In genomic region chr16:22192261-22193133, GRCh38 we compare ENCODE assay signal across 1 cellular context.
TF ChIP-seq lines count a peak whose summit lies in the region.

No MANE protein-coding gene starts in this region.

TF ChIP-seq in K562, 482 proteins besides CTCF, POLR2A, EP300 and RAD21 (continued from another document):
- peak; percentile 94 for TF ChIP-seq MGA (IDR thresholded peaks at IDR 0.05)
- TF ChIP-seq ZNF592 (IDR thresholded peaks at IDR 0.05) = peak; percentile 96
- TF ChIP-seq USF2 (CRISPR knock-in tag; IDR thresholded peaks at IDR 0.05) = peak; percentile 73
- peak; percentile 54 for TF ChIP-seq MYC (IDR thresholded peaks at IDR 0.05; ENCODE audit: low read depth, low read length)
- TF ChIP-seq MYC (CRISPR knock-in tag; IDR thresholded peaks at IDR 0.05; ENCODE audit: borderline replicate concordance, low read depth) = no peak
- no peak for TF ChIP-seq NR0B1 (IDR thresholded peaks at IDR 0.05; ENCODE audit: partially characterized antibody)
- TF ChIP-seq TAF1 (IDR thresholded peaks at IDR 0.05; ENCODE audit: control insufficient read depth, extremely low read depth, insufficient read depth, low read length, severe bottlenecking) = peak; percentile 7
- TF ChIP-seq ZNF77 (CRISPR knock-in tag; IDR thresholded peaks at IDR 0.05) = no peak
- TF ChIP-seq FOXJ2 (tag; IDR thresholded peaks at IDR 0.05) = 0 out of 2 replicates have a peak, but pooled peaks have one; percentile 7
- peak; percentile 52 for TF ChIP-seq VEZF1 (CRISPR knock-in tag; IDR thresholded peaks at IDR 0.05)
- peak; percentile 94 for TF ChIP-seq L3MBTL2 (IDR thresholded peaks at IDR 0.05)
- 0 out of 2 replicates have a peak, but pooled peaks have one; percentile 32 for TF ChIP-seq GABPA (tag; conservative IDR thresholded peaks at IDR 0.05; ENCODE audit: low read depth)
- no peak for TF ChIP-seq ZNF561 (CRISPR knock-in tag; conservative IDR thresholded peaks at IDR 0.05)
TF ChIP-seq in K562: peak in this region for 47.
